In the genomic region with DNA sequence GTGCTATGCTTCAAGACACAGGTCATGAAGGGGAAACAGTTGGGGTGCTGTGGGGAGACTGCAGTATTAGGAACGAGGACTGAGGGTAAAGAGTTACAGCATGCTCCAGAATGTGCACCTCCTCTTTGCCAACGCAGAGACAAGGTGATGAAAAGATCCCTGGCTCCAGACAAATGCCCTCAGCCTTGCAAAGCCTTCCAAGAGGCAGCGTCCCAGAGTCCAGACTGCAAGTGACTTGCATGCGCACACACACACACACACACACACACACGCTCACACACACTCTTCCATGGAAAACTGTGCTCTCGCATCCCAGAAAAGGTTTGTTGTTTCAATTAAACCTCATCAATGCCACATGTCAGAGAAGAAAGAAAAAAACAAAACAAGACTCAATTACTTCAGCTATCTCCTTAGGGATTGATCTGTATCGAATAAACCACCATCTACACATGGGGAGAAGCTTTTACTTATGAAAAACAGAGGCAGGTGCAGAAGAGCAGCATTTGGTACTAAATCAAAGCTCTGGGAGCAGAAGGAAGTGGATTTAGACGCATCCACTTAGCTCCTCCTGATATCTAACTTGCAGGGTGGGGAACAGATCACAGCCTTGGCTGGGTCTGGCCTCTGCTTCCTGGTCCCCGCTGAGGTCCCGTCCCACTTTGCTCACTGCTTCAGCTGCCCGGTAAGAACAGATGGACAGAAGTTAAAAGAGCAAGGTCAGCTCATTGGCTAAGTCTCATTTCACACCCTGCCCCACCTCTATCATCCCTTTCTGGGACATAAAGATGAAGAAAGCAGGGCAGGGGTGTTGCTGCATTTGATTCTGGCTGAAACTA, we compare ENCODE assay signal across 15 cellular contexts.
DNase-seq lines count a peak whose midpoint lies in the region; ATAC-seq and TF ChIP-seq lines count a peak whose summit lies in the region.
"Had no signal": no experiment of that assay in that cellular context is flagged by ENCODE, and none has a peak within 500 bp of the region (broad histone marks: within the 10 kb centered on the region; RNA-seq: fewer than 3 reads in every experiment).

No MANE protein-coding gene starts in this region.

- H3K4me1 Mint-ChIP-seq in WTC11 = peaks cover 21% of the 10 kb centered on the region

- H3K27me3 Mint-ChIP-seq in WTC11 (ENCODE audit: low read depth) = no peaks in the 10 kb centered on the region

- H3K4me3 ChIP-seq in HFF-Myc (replicated peaks; ENCODE audit: low read depth, low read length) (peak overlapping the region; percentile 28), breast epithelium (peak overlapping the region; percentile 0 to 33 (median 26)), right cardiac atrium (ENCODE audit: low read length) (peak overlapping the region; percentile 94), subcutaneous abdominal adipose tissue (ENCODE audit: low read depth in 1 of 5, low read length in 5 of 5) (peak overlapping the region in 4 of 5 donors; percentile 6 to 67 (median 56))
- H3K4me3 ChIP-seq: ovary had no signal

- H3K9me3 ChIP-seq in breast epithelium (no peaks in the 10 kb centered on the region), right cardiac atrium (ENCODE audit: control insufficient read depth, low read length) (no peaks in the 10 kb centered on the region), subcutaneous abdominal adipose tissue (ENCODE audit: control insufficient read depth in 5 of 5, low read length in 5 of 5) (no peaks in the 10 kb centered on the region)
- H3K9me3 ChIP-seq: ovary had no signal

- peaks cover 7% of the 10 kb centered on the region for H3K9me3 Mint-ChIP-seq in WTC11

- WGBS in right cardiac atrium = 33% methylated on average over 11 of the region's 11 CpGs

- H3K27ac ChIP-seq in breast epithelium (peak overlapping the region in 1 of 2 donors; percentile 43), right cardiac atrium (ENCODE audit: low read length) (peak overlapping the region; percentile 91), subcutaneous abdominal adipose tissue (ENCODE audit: low read depth, low read length) (no peak overlapping the region)
- H3K27ac ChIP-seq: ovary had no signal

- CTCF ChIA-PET in WTC11 (lab: Charles Lee) = interaction anchor here (0.7 kb wide), 1 partner anchor 85 kb away, joined by 3 read pairs; no protein-coding TSS in a partner anchor

- H3K36me3 Mint-ChIP-seq in WTC11 = peaks cover 5% of the 10 kb centered on the region

- H3K27me3 ChIP-seq in breast epithelium (no peaks in the 10 kb centered on the region), right cardiac atrium (ENCODE audit: control insufficient read depth, insufficient read depth) (no peaks in the 10 kb centered on the region), subcutaneous abdominal adipose tissue (ENCODE audit: control insufficient read depth in 5 of 5, insufficient read depth in 4 of 5, low read length in 5 of 5) (no peaks in the 10 kb centered on the region)
- H3K27me3 ChIP-seq: ovary had no signal

- intact Hi-C loops in breast epithelium (cut with DNase I; ENCODE audit: low total_unique reads) (no loop called here), right cardiac atrium (cut with DNase I) (loop anchor here in 3 of 4 donors (2.0 to 10.0 kb wide), 5 partner anchors 72 to 711 kb away; no protein-coding TSS in a partner anchor)

- TF ChIP-seq POLR2A in breast epithelium (IDR thresholded peaks at IDR 0.05) = no peak

- H3K36me3 ChIP-seq in breast epithelium = no peaks in the 10 kb centered on the region
- H3K36me3 ChIP-seq in subcutaneous abdominal adipose tissue (ENCODE audit: control insufficient read depth in 5 of 5, insufficient read depth in 5 of 5, low read length in 5 of 5) = no peaks in the 10 kb centered on the region
- H3K36me3 ChIP-seq: ovary had no signal

- H3K27ac Mint-ChIP-seq in WTC11 = no peak overlapping the region
- H3K27ac Mint-ChIP-seq: activated T-cell treated with anti-CD3 and anti-CD28 coated beads, Interleukin-2, amount 50 U/mL, for 72 hours had no signal

- DNase-seq in HFF-Myc (ENCODE audit: extremely low read depth, low read depth) (no peak), breast epithelium (ENCODE audit: low spot score in 2 of 2) (no peak), right cardiac atrium (peak; percentile 57 to 84 (median 75)), NCI-H2029 treated with DMSO at 0.1 percent for 48 hours (lab: John Stamatoyannopoulos, UW) (no peak), WTC11 (ENCODE audit: low spot score) (no peak)
- DNase-seq in activated naive CD4-positive, alpha-beta T cell treated with anti-CD3 and anti-CD28 coated beads, Interleukin-2, amount 50 U/mL, for 16 hours = no peak
- DNase-seq: activated T-cell treated with anti-CD3 and anti-CD28 coated beads, Interleukin-2, amount 50 U/mL, for 72 hours; dermis blood vessel endothelial cell; DMS79 treated with DMSO at 0.1 percent for 48 hours; NCI-H187 treated with DMSO at 0.1 percent for 48 hours; stimulated activated CD4-positive, alpha-beta T cell treated with anti-CD3 and anti-CD28 coated beads, Interleukin-12 subunit alpha, Interleukin-12 subunit beta, amount 100 ng/mL, for 4 hours; T-helper 9 cell had no signal

- no peak overlapping the region for H3K4me3 Mint-ChIP-seq in WTC11
- H3K4me3 Mint-ChIP-seq: activated T-cell treated with anti-CD3 and anti-CD28 coated beads, Interleukin-2, amount 50 U/mL, for 72 hours had no signal

- H3K4me1 ChIP-seq in breast epithelium (no peaks in the 10 kb centered on the region), right cardiac atrium (ENCODE audit: control insufficient read depth, insufficient read depth, low read length) (no peaks in the 10 kb centered on the region), subcutaneous abdominal adipose tissue (ENCODE audit: control insufficient read depth in 5 of 5, insufficient read depth in 5 of 5, low read length in 5 of 5) (peaks cover 0 to 29% (median 23%) of the 10 kb centered on the region in 5 donors)

- POLR2A ChIA-PET in WTC11 (lab: Charles Lee) = no interaction called here

- TF ChIP-seq CTCF in HFF-Myc (IDR thresholded peaks at IDR 0.05; ENCODE audit: low read depth, low read length, missing control alignments) = no peak
- no peak for TF ChIP-seq CTCF in breast epithelium (IDR thresholded peaks at IDR 0.05)
- TF ChIP-seq CTCF in WTC11 (IDR thresholded peaks at IDR 0.05) = no peak

- peak overlapping the region in 1 of 5 donors; percentile 22 for H3K9ac ChIP-seq in subcutaneous abdominal adipose tissue (ENCODE audit: low read length in 5 of 5)

- ATAC-seq in right cardiac atrium (peak; percentile 75 to 79), HG03442 (IDR thresholded peaks at IDR 0.05; ENCODE audit: unreplicated experiment) (no peak), WTC11 (no peak)
- ATAC-seq: activated T-cell treated with anti-CD3 and anti-CD28 coated beads, Interleukin-2, amount 50 U/mL, for 72 hours had no signal

TF ChIP-seq in WTC11, 78 proteins besides CTCF, POLR2A, EP300 and RAD21 (continues in another document):
- no peak for TF ChIP-seq MYBL2 (CRISPR knock-in tag; IDR thresholded peaks at IDR 0.05)
- TF ChIP-seq ZNF263 (CRISPR knock-in tag; IDR thresholded peaks at IDR 0.05; ENCODE audit: low read depth) = no peak
- no peak for TF ChIP-seq CBFB (CRISPR knock-in tag; IDR thresholded peaks at IDR 0.05; ENCODE audit: low read depth)
- TF ChIP-seq JUN (CRISPR knock-in tag; IDR thresholded peaks at IDR 0.05) = no peak
- TF ChIP-seq, protein P1, sequence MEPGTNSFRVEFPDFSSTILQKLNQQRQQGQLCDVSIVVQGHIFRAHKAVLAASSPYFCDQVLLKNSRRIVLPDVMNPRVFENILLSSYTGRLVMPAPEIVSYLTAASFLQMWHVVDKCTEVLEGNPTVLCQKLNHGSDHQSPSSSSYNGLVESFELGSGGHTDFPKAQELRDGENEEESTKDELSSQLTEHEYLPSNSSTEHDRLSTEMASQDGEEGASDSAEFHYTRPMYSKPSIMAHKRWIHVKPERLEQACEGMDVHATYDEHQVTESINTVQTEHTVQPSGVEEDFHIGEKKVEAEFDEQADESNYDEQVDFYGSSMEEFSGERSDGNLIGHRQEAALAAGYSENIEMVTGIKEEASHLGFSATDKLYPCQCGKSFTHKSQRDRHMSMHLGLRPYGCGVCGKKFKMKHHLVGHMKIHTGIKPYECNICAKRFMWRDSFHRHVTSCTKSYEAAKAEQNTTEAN (CRISPR knock-in tag; IDR thresholded peaks at IDR 0.05) = no peak
- TF ChIP-seq, protein P2, sequence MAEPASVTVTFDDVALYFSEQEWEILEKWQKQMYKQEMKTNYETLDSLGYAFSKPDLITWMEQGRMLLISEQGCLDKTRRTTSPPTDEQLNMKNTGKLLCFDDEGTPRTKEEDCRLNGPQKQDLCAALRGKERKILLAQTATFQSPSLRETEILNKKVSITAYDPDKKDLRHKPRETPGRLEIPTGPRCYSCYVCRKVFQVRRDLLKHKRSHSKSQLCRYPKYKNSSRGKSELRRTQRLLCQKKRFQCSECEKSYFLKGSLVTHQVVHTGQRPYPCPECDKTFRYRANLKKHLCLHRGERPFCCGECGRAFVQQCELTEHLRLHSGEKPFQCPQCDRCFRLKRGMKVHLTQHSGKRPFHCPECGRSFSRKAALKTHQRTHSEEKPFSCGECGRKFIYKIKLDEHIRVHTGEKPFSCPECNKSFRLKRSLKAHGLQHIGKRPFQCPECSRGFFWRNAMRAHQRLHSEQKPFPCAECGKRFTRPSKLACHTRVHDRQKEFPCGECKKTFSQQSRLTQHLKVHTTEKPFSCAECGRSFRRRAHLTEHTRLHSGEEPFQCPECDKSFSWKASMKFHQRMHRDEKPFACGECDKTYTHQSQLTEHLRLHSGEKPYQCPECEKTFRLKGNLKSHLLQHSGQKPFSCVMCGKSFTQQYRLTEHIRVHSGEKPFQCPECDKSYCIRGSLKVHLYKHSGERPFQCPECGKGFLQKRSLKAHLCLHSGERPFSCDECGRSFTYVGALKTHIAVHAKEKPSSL (CRISPR knock-in tag; conservative IDR thresholded peaks at IDR 0.05) = no peak
- no peak for TF ChIP-seq CREB1 (CRISPR knock-in tag; IDR thresholded peaks at IDR 0.05)
- TF ChIP-seq, protein P3, sequence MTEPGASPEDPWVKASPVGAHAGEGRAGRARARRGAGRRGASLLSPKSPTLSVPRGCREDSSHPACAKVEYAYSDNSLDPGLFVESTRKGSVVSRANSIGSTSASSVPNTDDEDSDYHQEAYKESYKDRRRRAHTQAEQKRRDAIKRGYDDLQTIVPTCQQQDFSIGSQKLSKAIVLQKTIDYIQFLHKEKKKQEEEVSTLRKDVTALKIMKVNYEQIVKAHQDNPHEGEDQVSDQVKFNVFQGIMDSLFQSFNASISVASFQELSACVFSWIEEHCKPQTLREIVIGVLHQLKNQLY (CRISPR knock-in tag; IDR thresholded peaks at IDR 0.05) = no peak
- TF ChIP-seq, protein P4, sequence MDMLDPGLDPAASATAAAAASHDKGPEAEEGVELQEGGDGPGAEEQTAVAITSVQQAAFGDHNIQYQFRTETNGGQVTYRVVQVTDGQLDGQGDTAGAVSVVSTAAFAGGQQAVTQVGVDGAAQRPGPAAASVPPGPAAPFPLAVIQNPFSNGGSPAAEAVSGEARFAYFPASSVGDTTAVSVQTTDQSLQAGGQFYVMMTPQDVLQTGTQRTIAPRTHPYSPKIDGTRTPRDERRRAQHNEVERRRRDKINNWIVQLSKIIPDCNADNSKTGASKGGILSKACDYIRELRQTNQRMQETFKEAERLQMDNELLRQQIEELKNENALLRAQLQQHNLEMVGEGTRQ (CRISPR knock-in tag; IDR thresholded peaks at IDR 0.05) = no peak
- TF ChIP-seq TEAD4 (CRISPR knock-in tag; IDR thresholded peaks at IDR 0.05) = no peak
- TF ChIP-seq ZNF423 (CRISPR knock-in tag; IDR thresholded peaks at IDR 0.05) = no peak

Comparison
In these comparisons a context has a peak if more than half of its experiments do, and no peak if none do; other contexts are left out.
1. DNase-seq: peak in right cardiac atrium (3 of 3); none in HFF-Myc (single experiment), breast epithelium (0 of 2), activated naive CD4-positive, alpha-beta T cell treated with anti-CD3 and anti-CD28 coated beads, Interleukin-2, amount 50 U/mL, for 16 hours (single experiment), NCI-H2029 treated with DMSO at 0.1 percent for 48 hours (single experiment) and WTC11 (single experiment).
2. H3K4me3 ChIP-seq: peak in every context shown above with its lines; median percentile 94 in right cardiac atrium; 56 in subcutaneous abdominal adipose tissue; 28 in HFF-Myc; 26 in breast epithelium.
3. ATAC-seq: peak in right cardiac atrium (2 of 2); none in HG03442 (single experiment) and WTC11 (single experiment).